ENCODE assay signal across 12 cellular contexts in the genomic region with DNA sequence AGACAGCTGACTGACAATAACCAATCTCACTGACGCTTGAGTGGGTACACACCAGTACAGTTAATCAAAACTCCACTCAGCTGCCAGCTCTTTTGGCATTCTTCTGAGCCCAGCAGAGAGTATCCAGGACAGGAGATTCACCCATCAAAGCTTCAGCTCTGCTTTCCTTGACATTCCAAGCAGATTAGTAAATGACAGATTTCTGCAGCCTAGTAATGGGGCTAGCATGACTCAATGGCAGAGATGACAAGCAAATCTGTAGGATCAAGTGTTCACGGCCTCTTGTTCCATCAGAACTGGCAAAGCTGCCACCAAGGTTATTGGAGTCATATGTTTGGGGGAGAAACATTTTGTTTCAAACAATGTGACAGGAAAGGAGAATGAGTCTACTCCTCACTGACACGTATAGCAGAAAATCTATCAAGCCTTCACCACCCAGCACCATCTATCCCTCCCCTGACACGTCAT.
DNase-seq lines count a peak whose midpoint lies in the region; TF ChIP-seq lines count a peak whose summit lies in the region.
"Had no signal": no experiment of that assay in that cellular context is flagged by ENCODE, and none has a peak within 500 bp of the region (broad histone marks: within the 10 kb centered on the region; RNA-seq: fewer than 3 reads in every experiment).

No MANE protein-coding gene starts in this region.

- no peaks in the 10 kb centered on the region for H3K36me3 ChIP-seq in stomach
- H3K36me3 ChIP-seq: BLaER1 treated with 17β-estradiol and CSF1 and Interleukin-3, amounts not matched to agents 10 nM and 100 nM; right lobe of liver had no signal

- intact Hi-C loops in stomach (cut with DNase I; ENCODE audit: low total_unique reads), result no loop called here

- H3K27ac ChIP-seq in stomach, result no peak overlapping the region
- H3K27ac ChIP-seq: BLaER1 treated with 17β-estradiol and CSF1 and Interleukin-3, amounts not matched to agents 10 nM and 100 nM; right lobe of liver had no signal

- DNase-seq in A172 (ENCODE audit: low spot score), result peak; percentile 82
- peak; percentile 43 for DNase-seq in HPDE6-E6E7 (ENCODE audit: extremely low spot score)
- peak; percentile 90 for DNase-seq in amniotic epithelial cell (ENCODE audit: low read depth)
- peak; percentile 79 for DNase-seq in iris pigment epithelial cell (ENCODE audit: low read depth)
- DNase-seq in GM19238 (ENCODE audit: insufficient read length, low spot score), result no peak
- no peak for DNase-seq in GM13977 (ENCODE audit: low spot score)
- DNase-seq in middle frontal gyrus (ENCODE audit: extremely low spot score, low spot score), result no peak
- no peak for DNase-seq in stomach
- DNase-seq: effector memory CD4-positive, alpha-beta T cell; KBM-7; right lobe of liver had no signal

- no peak for TF ChIP-seq CTCF in GM13977 (IDR thresholded peaks at IDR 0.05; ENCODE audit: extremely low read depth, insufficient read depth, missing control alignments)
- no peak for TF ChIP-seq CTCF in stomach (IDR thresholded peaks at IDR 0.05)

- H3K4me1 ChIP-seq in stomach, result no peaks in the 10 kb centered on the region
- H3K4me1 ChIP-seq: BLaER1 treated with 17β-estradiol and CSF1 and Interleukin-3, amounts not matched to agents 10 nM and 100 nM; right lobe of liver had no signal

- no peak for TF ChIP-seq POLR2A in stomach (IDR thresholded peaks at IDR 0.05)

- H3K27me3 ChIP-seq in stomach, result no peaks in the 10 kb centered on the region
- H3K27me3 ChIP-seq: BLaER1 treated with 17β-estradiol and CSF1 and Interleukin-3, amounts not matched to agents 10 nM and 100 nM; right lobe of liver had no signal

- 53 to 62% (median 58%) methylated on average over 4 of the region's 4 CpGs for WGBS in stomach, 5 donors

- no peaks in the 10 kb centered on the region for H3K9me3 ChIP-seq in stomach
- H3K9me3 ChIP-seq: BLaER1 treated with 17β-estradiol and CSF1 and Interleukin-3, amounts not matched to agents 10 nM and 100 nM; right lobe of liver had no signal

- no peak for TF ChIP-seq EP300 in stomach (IDR thresholded peaks at IDR 0.05)

- no peak overlapping the region for H3K4me3 ChIP-seq in stomach
- H3K4me3 ChIP-seq: BLaER1 treated with 17β-estradiol and CSF1 and Interleukin-3, amounts not matched to agents 10 nM and 100 nM; right lobe of liver had no signal

- in situ Hi-C loops in GM13977 (cut with MboI; ENCODE audit: low pct_unique_long_range_greater_than_20kb, low sequenced_read_pairs, unreplicated experiment), result no loop called here

Comparison
In these comparisons a context has a peak if more than half of its experiments do, and no peak if none do; other contexts are left out.
1. DNase-seq: peak in A172 (single experiment), HPDE6-E6E7 (single experiment), amniotic epithelial cell (single experiment) and iris pigment epithelial cell (single experiment); none in GM19238 (single experiment), GM13977 (single experiment), middle frontal gyrus (single experiment) and stomach (single experiment).